ENCODE assay signal across 21 cellular contexts in genomic region chr12:62284749-62285148, GRCh38. TPM values are rescaled to one million over a fixed set of nuclear protein-coding genes. Genes with fewer than 3 reads are reported as not detected.
DNase-seq lines count a peak whose midpoint lies in the region; ATAC-seq, FAIRE-seq and TF ChIP-seq lines count a peak whose summit lies in the region.
"Had no signal": no experiment of that assay in that cellular context is flagged by ENCODE, and none has a peak within 500 bp of the region (broad histone marks: within the 10 kb centered on the region; RNA-seq: fewer than 3 reads in every experiment).

No MANE protein-coding gene starts in this region.

- no peaks in the 10 kb centered on the region for H4K20me1 ChIP-seq in GM12878 (ENCODE audit: control insufficient read depth, insufficient read depth)

- intact Hi-C loops in GM12878 (cut with micrococcal nuclease; ENCODE audit: unreplicated experiment): no loop called here

- peaks cover 4 to 10% of the 10 kb centered on the region in 2 donors for H3K9me3 Mint-ChIP-seq in activated naive CD4-positive, alpha-beta T cell treated with anti-CD3 and anti-CD28 coated beads, Interleukin-2, amount 50 U/mL, for 72 hours

- no peak overlapping the region for H2AFZ ChIP-seq in GM12878 (ENCODE audit: control insufficient read depth, low read depth, low read length)

- SMC1A ChIA-PET in GM12878 (lab: Charles Lee; ENCODE audit: uncharacterized antibody, unreplicated experiment): interaction anchor here (0.8 to 1.2 kb wide), 2 partner anchors 10 to 17 kb away, joined by 4 to 7 read pairs; no protein-coding TSS in a partner anchor

- CTCF ChIA-PET in GM12878 (lab: Yijun Ruan, JAX): interaction anchor here (1.0 to 1.1 kb wide), 4 partner anchors 10 to 37 kb away, joined by 3 to 4 read pairs (median 3); no protein-coding TSS in a partner anchor

- H3K9ac ChIP-seq in GM12878 (ENCODE audit: control insufficient read depth, insufficient read depth, low read length): no peak overlapping the region
- H3K9ac ChIP-seq: KMS-11 had no signal

- peaks cover 23 to 59% of the 10 kb centered on the region in 2 donors for H3K36me3 Mint-ChIP-seq in activated naive CD4-positive, alpha-beta T cell treated with anti-CD3 and anti-CD28 coated beads, Interleukin-2, amount 50 U/mL, for 72 hours

- no peak for TF ChIP-seq POLR2A in GM12878 (IDR thresholded peaks at IDR 0.05; ENCODE audit: low read depth, low read length)

- H3K4me3 ChIP-seq in GM12878: no peak overlapping the region
- H3K4me3 ChIP-seq in H7 (ENCODE audit: insufficient read depth, low read depth, low read length): no peak overlapping the region
- H3K4me3 ChIP-seq: A549 had no signal

- POLR2A ChIA-PET in GM12878 (lab: Charles Lee): interaction anchor here (2.0 kb wide), 1 partner anchor 17 kb away, joined by 4 read pairs; no protein-coding TSS in a partner anchor

- in situ Hi-C loops in GM12878 (cut with MboI): no loop called here

- H3K27me3 ChIP-seq in GM12878 (replicated peaks in 1 of 2; ENCODE audit: control insufficient read depth in 2 of 2, insufficient read depth in 2 of 2, low read length in 1 of 2): no peaks in the 10 kb centered on the region
- no peaks in the 10 kb centered on the region for H3K27me3 ChIP-seq in H7 (ENCODE audit: control insufficient read depth, insufficient read depth, low read length)

- H3K79me2 ChIP-seq in GM12878 (ENCODE audit: control insufficient read depth, insufficient read depth, low read length): peaks cover 96% of the 10 kb centered on the region

- no peak for DNase-seq in activated naive CD4-positive, alpha-beta T cell treated with anti-CD3 and anti-CD28 coated beads, Interleukin-2, amount 50 U/mL, for 72 hours (ENCODE audit: low spot score in 2 of 2)
- no peak for DNase-seq in activated naive CD4-positive, alpha-beta T cell (lab: John Stamatoyannopoulos, UW)
- DNase-seq in GM12878 (ENCODE audit: low read depth, low spot score) (no peak), H7 (no peak), cerebellar cortex (ENCODE audit: low spot score) (no peak)
- DNase-seq: COR-L47, DMS79, NCI-H1694 treated with DMSO at 0.1 percent for 48 hours, NCI-H2081 treated with DMSO at 0.1 percent for 48 hours, NCI-H446, NCI-H526, PC-3, Right ventricle myocardium superior had no signal

- RAD21 ChIA-PET in GM12878 (lab: Charles Lee; ENCODE audit: unreplicated experiment): interaction anchor here (0.6 to 3.9 kb wide), 2 partner anchors 18 to 33 kb away, joined by 3 to 21 read pairs; no protein-coding TSS in a partner anchor

- no peak overlapping the region for H3K4me2 ChIP-seq in GM12878 (ENCODE audit: control insufficient read depth, insufficient read depth)
- H3K4me2 ChIP-seq: A549, KMS-11 had no signal

- no peaks in the 10 kb centered on the region for H3K36me3 ChIP-seq in GM12878 (ENCODE audit: control insufficient read depth in 2 of 2, insufficient read depth in 2 of 2, low read length in 1 of 2)
- no peaks in the 10 kb centered on the region for H3K36me3 ChIP-seq in H7 (replicated peaks; ENCODE audit: control insufficient read depth, insufficient read depth, low read length)

- peak; percentile 41 to 51 for ATAC-seq in activated naive CD4-positive, alpha-beta T cell treated with anti-CD3 and anti-CD28 coated beads, Interleukin-2, amount 50 U/mL, for 72 hours
- peak; percentile 58 for ATAC-seq in HG02870 (IDR thresholded peaks at IDR 0.05; ENCODE audit: unreplicated experiment)
- ATAC-seq in GM12878: peak; percentile 42
- ATAC-seq in HG03108 (IDR thresholded peaks at IDR 0.05; ENCODE audit: unreplicated experiment): no peak
- ATAC-seq: A549, PC-3 had no signal

- H3K27ac Mint-ChIP-seq in activated naive CD4-positive, alpha-beta T cell treated with anti-CD3 and anti-CD28 coated beads, Interleukin-2, amount 50 U/mL, for 72 hours: no peak overlapping the region
- H3K27ac Mint-ChIP-seq: B cell had no signal

- TF ChIP-seq EP300 in GM12878 (IDR thresholded peaks at IDR 0.05; ENCODE audit: borderline replicate concordance in 1 of 2, control insufficient read depth in 1 of 2, low read depth in 2 of 2, low read length in 2 of 2): no peak

- TF ChIP-seq CTCF in GM12878 (IDR thresholded peaks at IDR 0.05 in 2 of 3, conservative IDR thresholded peaks at IDR 0.05 in 1 of 3; ENCODE audit: control insufficient read depth in 2 of 3, extremely low read depth in 1 of 3, insufficient read depth in 1 of 3, low read depth in 3 of 3, low read length in 3 of 3): no peak

- peaks cover 3% of the 10 kb centered on the region; the same call in 1 of the 2 replicates for H3K4me1 ChIP-seq in GM12878 (ENCODE audit: control insufficient read depth, insufficient read depth, low read length)

- peaks cover 15% of the 10 kb centered on the region for H3K9me3 ChIP-seq in GM12878 (replicated peaks; ENCODE audit: control insufficient read depth, insufficient read depth, low read length)
- H3K9me3 ChIP-seq: A549 had no signal

- no peak overlapping the region for H3K27ac ChIP-seq in GM12878 (ENCODE audit: control insufficient read depth, insufficient read depth)
- H3K27ac ChIP-seq: A549, KMS-11 had no signal

- FAIRE-seq in GM12878 (lab: Jason Lieb, UNC): no peak
- FAIRE-seq: A549, GM19239, H54, HTR-8/SVneo had no signal

- no TSS peak for BruUV-seq in GM12878 (replicated peaks; lab: Mats Ljungman, UMichigan)

- no peak for TF ChIP-seq RAD21 in GM12878 (IDR thresholded peaks at IDR 0.05; ENCODE audit: insufficient read depth, low read depth, low read length)

TF ChIP-seq in GM12878, 131 proteins besides CTCF, POLR2A, EP300 and RAD21:
- no peak for TF ChIP-seq RCOR1 (conservative IDR thresholded peaks at IDR 0.05; ENCODE audit: low read depth, low read length)
TF ChIP-seq in GM12878: peak in this region for 0.

RNA-seq across cellular contexts. Expression of gene USP15, which starts 24.5 kb away (rescaled TPM):
- 100 to 1,000 TPM; 114 to 122 TPM for total RNA-seq in activated naive CD4-positive, alpha-beta T cell treated with anti-CD3 and anti-CD28 coated beads, Interleukin-2, amount 50 U/mL, for 72 hours
- total RNA-seq in GM12878 (2013; cell fraction: nucleolus; rRNA removed): 366 and 383 TPM in 2 replicates
- 71.4 and 91.5 TPM in 2 replicates for total RNA-seq in GM12878 (2014; rRNA removed)
- total RNA-seq in GM12878 (2014; rRNA removed; fragmentation: Illumina TruSeq; extraction: Trizol): 94.0 and 95.5 TPM in 2 replicates
- total RNA-seq in GM12878 (2021): 84.8 and 85.1 TPM in 2 replicates
- polyA plus RNA-seq in GM12878 (2011; ENCODE audit: low read depth): 22.0 TPM
- 91.3 and 136 TPM in 2 replicates for polyA plus RNA-seq in GM12878 (2011; rRNA removed)
- polyA plus RNA-seq in GM12878 (2011; cell fraction: cytosol; rRNA removed): 27.6 and 30.7 TPM in 2 replicates
- polyA plus RNA-seq in GM12878 (2011; cell fraction: nucleus; rRNA removed): 135 and 186 TPM in 2 replicates
- 45.7 and 49.5 TPM in 2 replicates for polyA plus RNA-seq in GM12878 (2012)
- 87.2 and 116 TPM in 2 replicates for polyA plus RNA-seq in GM12878 (2014; fragmentation: Illumina TruSeq; extraction: Trizol)
- 100 to 1,000 TPM in 1 of 2 experiments, 10 to 100 TPM in 1; 89.1 to 101 TPM for polyA plus RNA-seq in GM12878 (2014; fragmentation: Nextera tagmentation; extraction: Ambion mirVana)
- polyA plus RNA-seq in GM12878 (2014; rRNA removed): 57.6 and 59.8 TPM in 2 replicates
- 10 to 100 TPM; 95.5 to 96.5 TPM for polyA plus RNA-seq in GM12878 (2016; fragmentation: Nextera tagmentation; extraction: Ambion mirVana)
- polyA minus RNA-seq in GM12878 (2011; rRNA and poly(A)+ RNA removed): 107 and 196 TPM in 2 replicates
- 19.4 and 22.5 TPM in 2 replicates for polyA minus RNA-seq in GM12878 (2011; cell fraction: cytosol; rRNA and poly(A)+ RNA removed)
- polyA minus RNA-seq in GM12878 (2011; cell fraction: nucleus; rRNA and poly(A)+ RNA removed): 248 and 344 TPM in 2 replicates
- 16.9 and 21.9 TPM in 2 replicates for total RNA-seq in H7 (2014; rRNA removed; shearing (Covaris generic))
